Comparison of ENCODE assay signal across 30 cellular contexts in the genomic region with DNA sequence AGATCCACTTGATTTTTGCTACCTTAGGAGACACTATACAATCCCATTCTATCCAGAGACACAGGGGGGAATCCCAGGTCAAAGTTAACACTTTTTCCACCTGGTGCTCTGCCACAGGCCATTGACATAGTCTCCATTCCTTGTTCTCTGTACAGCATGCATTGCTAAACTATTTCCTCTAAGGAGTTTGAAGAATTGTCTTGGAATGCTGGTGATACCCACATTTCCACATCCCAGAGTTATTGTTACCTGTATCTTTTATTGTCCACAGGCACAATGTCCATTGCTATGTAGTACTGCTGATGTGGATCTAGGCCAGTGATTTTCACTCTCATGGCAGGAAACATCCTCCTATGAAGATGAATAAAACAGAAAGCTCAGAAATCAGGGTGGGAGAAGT.
"Had no signal": no experiment of that assay in that cellular context is flagged by ENCODE, and none has a peak within 500 bp of the region (broad histone marks: within the 10 kb centered on the region; RNA-seq: fewer than 3 reads in every experiment).

No MANE protein-coding gene starts in this region.

- DNase-seq: activated effector memory CD4-positive, alpha-beta T cell treated with anti-CD3 and anti-CD28 coated beads, Interleukin-2, amount 50 U/mL, for 16 hours; activated effector memory CD4-positive, alpha-beta T cell treated with Interleukin-2 at 50 U/mL for 16 hours; activated gamma-delta T cell; activated gamma-delta T cell treated with Interleukin-2 at 50 U/mL for 16 hours; activated naive CD4-positive, alpha-beta T cell; activated naive CD4-positive, alpha-beta T cell treated with anti-CD3 and anti-CD28 coated beads for 36 hours; activated naive CD4-positive, alpha-beta T cell treated with anti-CD3 and anti-CD28 coated beads, Interleukin-2, amount 10 ng/mL, durations not matched to agents 7 days and 5 days; activated naive CD4-positive, alpha-beta T cell treated with anti-CD3 and anti-CD28 coated beads, Interleukin-2, amount 50 U/mL, for 16 hours; activated naive CD4-positive, alpha-beta T cell treated with Interleukin-2 at 50 U/mL for 16 hours; activated naive CD8-positive, alpha-beta T cell treated with anti-CD3 and anti-CD28 coated beads for 36 hours; activated naive CD8-positive, alpha-beta T cell treated with anti-CD3 and anti-CD28 coated beads, Interleukin-2, amount 10 ng/mL, durations not matched to agents 7 days and 5 days; activated naive CD8-positive, alpha-beta T cell treated with anti-CD3 and anti-CD28 coated beads, Interleukin-2, amount 50 U/mL, for 24 hours; activated T-cell treated with anti-CD3 and anti-CD28 coated beads, Interleukin-2, amount 50 U/mL, for 1 hour; activated T-cell treated with anti-CD3 and anti-CD28 coated beads, Interleukin-2, amount 50 U/mL, for 24 hours; activated T-cell treated with anti-CD3 and anti-CD28 coated beads, Interleukin-2, amount 50 U/mL, for 4 hours; activated T-cell treated with anti-CD3 and anti-CD28 coated beads, Interleukin-2, amount 50 U/mL, for 48 hours; activated T-cell treated with anti-CD3 and anti-CD28 coated beads, Interleukin-2, amount 50 U/mL, for 72 hours; adrenal gland; amniotic stem cell; amygdala; anterior cingulate cortex; aorta; body of pancreas; brain microvascular endothelial cell; caudate nucleus; central memory CD4-positive, alpha-beta T cell; cerebellar nuclear complex had no signal

- H3K27me3 ChIP-seq: adrenal gland, ascending aorta, body of pancreas, brain microvascular endothelial cell, breast epithelium, cardiac muscle cell had no signal

- H3K4me1 ChIP-seq: adrenal gland, ascending aorta, body of pancreas, breast epithelium had no signal

- H3K27ac ChIP-seq: adrenal gland, ascending aorta, body of pancreas, brain microvascular endothelial cell, breast epithelium, cardiac muscle cell had no signal

- H3K9me3 ChIP-seq: adrenal gland, ascending aorta, body of pancreas, breast epithelium had no signal

- H3K36me3 ChIP-seq: adrenal gland, ascending aorta, breast epithelium, cardiac muscle cell had no signal

- H3K4me3 ChIP-seq: adrenal gland, ascending aorta, body of pancreas, breast epithelium, cardiac muscle cell had no signal
